8 cellular contexts compared by ENCODE assay signal in genomic region chr16:15996432-15997109, GRCh38. TPM values are rescaled to one million over a fixed set of nuclear protein-coding genes. Genes with fewer than 3 reads are reported as not detected.
DNase-seq lines count a peak whose midpoint lies in the region; ATAC-seq and TF ChIP-seq lines count a peak whose summit lies in the region.

No MANE protein-coding gene starts in this region.

- intact Hi-C loops in gastrocnemius medialis (cut with DNase I; ENCODE audit: low total_unique reads) = no loop called here

- H3K27me3 ChIP-seq in SJSA1 (replicated peaks) (no peaks in the 10 kb centered on the region), gastrocnemius medialis (no peaks in the 10 kb centered on the region)

- peak; percentile 46 to 52 for ATAC-seq in gastrocnemius medialis
- no peak for ATAC-seq in HG02623 (IDR thresholded peaks at IDR 0.05; ENCODE audit: unreplicated experiment)
- no peak for ATAC-seq in GM18519 (IDR thresholded peaks at IDR 0.05; ENCODE audit: low FRiP score, unreplicated experiment)
- no peak for ATAC-seq in GM18873 (IDR thresholded peaks at IDR 0.05; ENCODE audit: low FRiP score, unreplicated experiment)

- peak overlapping the region; percentile 46 for H3K27ac ChIP-seq in SJSA1
- H3K27ac ChIP-seq in gastrocnemius medialis = peak overlapping the region; percentile 70 to 91 (median 82)

- in situ Hi-C loops in gastrocnemius medialis (cut with MboI; ENCODE audit: low sequenced_read_pairs in 4 of 4) = no loop called here

- TF ChIP-seq POLR2A in gastrocnemius medialis (IDR thresholded peaks at IDR 0.05) = no peak

- H3K36me3 ChIP-seq in SJSA1 (peaks cover 14% of the 10 kb centered on the region), gastrocnemius medialis (no peaks in the 10 kb centered on the region)

- TF ChIP-seq CTCF in fibroblast of villous mesenchyme (IDR thresholded peaks at IDR 0.05; ENCODE audit: insufficient read depth, low read depth, low read length) (no peak), gastrocnemius medialis (IDR thresholded peaks at IDR 0.05 in 4 of 5, conservative IDR thresholded peaks at IDR 0.05 in 1 of 5) (no peak)

- H3K4me3 ChIP-seq in SJSA1 (no peak overlapping the region), fibroblast of villous mesenchyme (ENCODE audit: low read depth, low read length) (no peak overlapping the region), gastrocnemius medialis (no peak overlapping the region)

- H3K4me1 ChIP-seq in SJSA1 (replicated peaks) = peaks cover 48% of the 10 kb centered on the region
- peaks cover 50 to 54% of the 10 kb centered on the region in 2 donors for H3K4me1 ChIP-seq in gastrocnemius medialis

- DNase-seq in ELF-1 (ENCODE audit: low read depth, low spot score) (peak; percentile 38), SJSA1 (ENCODE audit: low read depth in 1 of 2, low spot score in 2 of 2) (peak; percentile 61 to 75), fibroblast of villous mesenchyme (ENCODE audit: low read depth) (peak; percentile 90), gastrocnemius medialis (peak in 1 of 2 donors; percentile 73), D341Med (ENCODE audit: low spot score) (no peak)

- H3K9me3 ChIP-seq in SJSA1 (replicated peaks) (no peaks in the 10 kb centered on the region), gastrocnemius medialis (no peaks in the 10 kb centered on the region)

RNA-seq across cellular contexts. Expression of gene ABCC1, which starts 47.2 kb away (rescaled TPM):
- total RNA-seq in SJSA1 (2014; rRNA removed; shearing (Covaris generic)) = 14.9 and 25.0 TPM in 2 replicates
- total RNA-seq in fibroblast of villous mesenchyme (26.1 and 34.1 TPM in 2 replicates), gastrocnemius medialis (10 to 100 TPM; 19.3 to 43.7 (median 26.2) TPM)

Comparison
In these comparisons a context has a peak if more than half of its experiments do, and no peak if none do; other contexts are left out.
1. ATAC-seq: peak in gastrocnemius medialis (2 of 2); none in HG02623 (single experiment), GM18519 (single experiment) and GM18873 (single experiment).